In the genomic region with DNA sequence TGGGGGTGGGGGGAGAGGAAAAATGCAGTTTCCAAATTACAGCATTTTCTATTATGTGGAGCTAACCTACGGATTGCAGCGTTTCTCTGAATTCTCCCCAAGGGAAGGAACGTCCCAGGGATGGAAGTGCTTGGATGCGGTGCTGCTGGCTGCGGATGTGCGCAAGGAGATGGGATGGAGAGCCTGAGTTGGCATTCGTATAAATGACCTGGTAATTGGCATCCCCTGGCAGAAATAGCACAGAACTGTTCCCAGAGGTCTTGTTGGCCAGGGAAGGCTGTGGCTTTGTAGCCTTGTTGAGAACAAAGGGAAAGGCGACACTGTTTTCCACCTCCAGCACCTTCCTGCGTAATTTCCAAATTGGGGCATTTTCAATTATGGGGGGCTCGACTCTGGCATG, we compare ENCODE assay signal across 1 cellular context.
TF ChIP-seq lines count a peak whose summit lies in the region.

No MANE protein-coding gene starts in this region.

TF ChIP-seq in K562, 482 proteins besides CTCF, POLR2A, EP300 and RAD21:
- no peak for TF ChIP-seq TBP (optimal IDR thresholded peaks at IDR 0.05; ENCODE audit: low read depth, low read length)
- no peak for TF ChIP-seq ILF3 (IDR thresholded peaks at IDR 0.05; ENCODE audit: borderline replicate concordance)
- TF ChIP-seq RBM22 (IDR thresholded peaks at IDR 0.05; ENCODE audit: low read depth, low read length, poor library complexity, severe bottlenecking), result no peak
- TF ChIP-seq, protein P1, sequence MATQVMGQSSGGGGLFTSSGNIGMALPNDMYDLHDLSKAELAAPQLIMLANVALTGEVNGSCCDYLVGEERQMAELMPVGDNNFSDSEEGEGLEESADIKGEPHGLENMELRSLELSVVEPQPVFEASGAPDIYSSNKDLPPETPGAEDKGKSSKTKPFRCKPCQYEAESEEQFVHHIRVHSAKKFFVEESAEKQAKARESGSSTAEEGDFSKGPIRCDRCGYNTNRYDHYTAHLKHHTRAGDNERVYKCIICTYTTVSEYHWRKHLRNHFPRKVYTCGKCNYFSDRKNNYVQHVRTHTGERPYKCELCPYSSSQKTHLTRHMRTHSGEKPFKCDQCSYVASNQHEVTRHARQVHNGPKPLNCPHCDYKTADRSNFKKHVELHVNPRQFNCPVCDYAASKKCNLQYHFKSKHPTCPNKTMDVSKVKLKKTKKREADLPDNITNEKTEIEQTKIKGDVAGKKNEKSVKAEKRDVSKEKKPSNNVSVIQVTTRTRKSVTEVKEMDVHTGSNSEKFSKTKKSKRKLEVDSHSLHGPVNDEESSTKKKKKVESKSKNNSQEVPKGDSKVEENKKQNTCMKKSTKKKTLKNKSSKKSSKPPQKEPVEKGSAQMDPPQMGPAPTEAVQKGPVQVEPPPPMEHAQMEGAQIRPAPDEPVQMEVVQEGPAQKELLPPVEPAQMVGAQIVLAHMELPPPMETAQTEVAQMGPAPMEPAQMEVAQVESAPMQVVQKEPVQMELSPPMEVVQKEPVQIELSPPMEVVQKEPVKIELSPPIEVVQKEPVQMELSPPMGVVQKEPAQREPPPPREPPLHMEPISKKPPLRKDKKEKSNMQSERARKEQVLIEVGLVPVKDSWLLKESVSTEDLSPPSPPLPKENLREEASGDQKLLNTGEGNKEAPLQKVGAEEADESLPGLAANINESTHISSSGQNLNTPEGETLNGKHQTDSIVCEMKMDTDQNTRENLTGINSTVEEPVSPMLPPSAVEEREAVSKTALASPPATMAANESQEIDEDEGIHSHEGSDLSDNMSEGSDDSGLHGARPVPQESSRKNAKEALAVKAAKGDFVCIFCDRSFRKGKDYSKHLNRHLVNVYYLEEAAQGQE (CRISPR knock-in tag; IDR thresholded peaks at IDR 0.05; ENCODE audit: low read depth), result no peak
- TF ChIP-seq TAF7 (tag; IDR thresholded peaks at IDR 0.05), result no peak
- TF ChIP-seq WHSC1 (IDR thresholded peaks at IDR 0.05; ENCODE audit: low read length), result no peak
- no peak for TF ChIP-seq NBN (IDR thresholded peaks at IDR 0.05; ENCODE audit: low read depth)
- no peak for TF ChIP-seq TAF1 (IDR thresholded peaks at IDR 0.05; ENCODE audit: control insufficient read depth, extremely low read depth, insufficient read depth, low read length, severe bottlenecking)
- TF ChIP-seq HDAC1 (IDR thresholded peaks at IDR 0.05), result no peak
- no peak for TF ChIP-seq ZC3H11A (IDR thresholded peaks at IDR 0.05; ENCODE audit: low read depth, low read length)
- no peak for TF ChIP-seq HIVEP1 (CRISPR knock-in tag; IDR thresholded peaks at IDR 0.05)
- TF ChIP-seq NCOA2 (IDR thresholded peaks at IDR 0.05; ENCODE audit: partially characterized antibody in 2 of 2), result no peak
- no peak for TF ChIP-seq ERF (CRISPR knock-in tag; IDR thresholded peaks at IDR 0.05)
- no peak for TF ChIP-seq ZNF239 (CRISPR knock-in tag; IDR thresholded peaks at IDR 0.05)
- TF ChIP-seq CCNT2 (IDR thresholded peaks at IDR 0.05; ENCODE audit: borderline replicate concordance, extremely low read depth, insufficient read length, low read depth, low read length), result no peak
- no peak for TF ChIP-seq EHMT2 (IDR thresholded peaks at IDR 0.05)
- TF ChIP-seq ZNF311 (CRISPR knock-in tag; IDR thresholded peaks at IDR 0.05), result no peak
- TF ChIP-seq, protein P2, sequence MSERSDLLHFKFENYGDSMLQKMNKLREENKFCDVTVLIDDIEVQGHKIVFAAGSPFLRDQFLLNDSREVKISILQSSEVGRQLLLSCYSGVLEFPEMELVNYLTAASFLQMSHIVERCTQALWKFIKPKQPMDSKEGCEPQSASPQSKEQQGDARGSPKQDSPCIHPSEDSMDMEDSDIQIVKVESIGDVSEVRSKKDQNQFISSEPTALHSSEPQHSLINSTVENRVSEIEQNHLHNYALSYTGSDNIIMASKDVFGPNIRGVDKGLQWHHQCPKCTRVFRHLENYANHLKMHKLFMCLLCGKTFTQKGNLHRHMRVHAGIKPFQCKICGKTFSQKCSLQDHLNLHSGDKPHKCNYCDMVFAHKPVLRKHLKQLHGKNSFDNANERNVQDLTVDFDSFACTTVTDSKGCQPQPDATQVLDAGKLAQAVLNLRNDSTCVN (CRISPR knock-in tag; IDR thresholded peaks at IDR 0.05), result no peak
- TF ChIP-seq CBFA2T2 (conservative IDR thresholded peaks at IDR 0.05), result no peak
